In the genomic region with DNA sequence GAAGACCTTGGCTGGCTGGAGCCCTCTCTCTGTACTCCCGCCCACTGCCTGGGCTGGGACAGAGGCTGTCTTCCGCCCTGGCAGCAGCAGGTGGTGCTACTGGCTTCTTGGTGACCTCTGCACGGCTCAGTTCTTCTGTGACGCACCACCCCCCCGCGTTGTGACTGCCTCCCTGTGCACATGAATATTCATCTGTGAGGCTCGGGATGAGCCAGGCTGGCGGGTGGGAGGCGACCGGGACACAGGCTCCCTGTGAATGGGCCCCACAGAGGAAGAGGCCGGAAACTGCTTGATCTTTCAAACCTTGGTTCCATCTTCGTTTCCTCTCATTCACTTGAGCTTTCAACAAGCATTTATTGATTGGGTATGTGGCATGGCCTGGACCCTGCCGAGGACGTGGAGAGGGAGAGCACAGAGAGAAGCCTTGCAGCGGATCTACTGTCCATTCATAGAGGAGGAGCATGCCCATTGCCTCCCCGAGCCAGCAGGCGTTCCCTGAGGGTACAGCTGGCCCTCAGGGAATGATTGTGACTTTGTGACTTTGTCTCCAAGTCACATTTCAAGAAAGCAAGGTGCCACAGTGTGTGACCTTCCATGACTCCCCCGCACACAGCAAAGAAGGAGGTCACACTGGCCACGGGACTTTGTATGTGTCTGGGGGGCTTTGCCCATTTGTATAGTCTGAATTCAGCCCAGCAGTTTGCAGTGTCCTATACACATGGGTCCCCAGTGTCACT, we compare ENCODE assay signal across 8 cellular contexts. TPM values are rescaled to one million over a fixed set of nuclear protein-coding genes. Genes with fewer than 3 reads are reported as not detected.
A peak's percentile ranks its signal among the peaks of the same experiment; 100 is the strongest.
DNase-seq lines count a peak whose midpoint lies in the region; ATAC-seq and TF ChIP-seq lines count a peak whose summit lies in the region.

No MANE protein-coding gene starts in this region.

- H3K4me3 Mint-ChIP-seq in brain = peak overlapping the region in 4 of 5 experiments; percentile 41 to 71 (median 69)
- no peak overlapping the region for H3K4me3 Mint-ChIP-seq in stimulated activated naive B cell treated with anti-CD40 and anti-IgM and Interleukin-4, amounts not matched to agents 10 μg/mL and 1 μg/mL and 100 μg/mL, for 72 hours

- H3K27me3 ChIP-seq in kidney epithelial cell (ENCODE audit: control insufficient read depth, insufficient read depth, low read length) = no peaks in the 10 kb centered on the region

- no peak overlapping the region for H3K4me3 ChIP-seq in kidney epithelial cell (ENCODE audit: low read depth, low read length)

- in situ Hi-C loops in GM13976 (cut with MboI; ENCODE audit: low sequenced_read_pairs, unreplicated experiment) = no loop called here

- peak overlapping the region; percentile 74 to 99 (median 97) for H3K27ac Mint-ChIP-seq in brain
- no peak overlapping the region for H3K27ac Mint-ChIP-seq in stimulated activated naive B cell treated with anti-CD40 and anti-IgM and Interleukin-4, amounts not matched to agents 10 μg/mL and 1 μg/mL and 100 μg/mL, for 72 hours

- TF ChIP-seq CTCF in GM13976 (IDR thresholded peaks at IDR 0.05; ENCODE audit: borderline replicate concordance, control extremely low read depth, extremely low read depth, insufficient read depth, missing control alignments) (no peak), brain (conservative IDR thresholded peaks at IDR 0.05) (peak; percentile 25 to 34), kidney epithelial cell (IDR thresholded peaks at IDR 0.05; ENCODE audit: insufficient read depth, low read length, poor library complexity, severe bottlenecking) (peak; percentile 62)

- DNase-seq in GM13976 (ENCODE audit: low spot score) = peak; percentile 72
- DNase-seq in M059J (ENCODE audit: low read depth) = peak; percentile 83
- DNase-seq in kidney epithelial cell (ENCODE audit: low read depth) = peak; percentile 89
- DNase-seq in stimulated activated naive B cell treated with anti-CD40 and anti-IgM and Interleukin-4, amounts not matched to agents 10 μg/mL and 1 μg/mL and 100 μg/mL, for 72 hours = no peak
- no peak for DNase-seq in Kasumi-1 (lab: John Stamatoyannopoulos, UW)

- no peaks in the 10 kb centered on the region for H3K27me3 Mint-ChIP-seq in brain
- H3K27me3 Mint-ChIP-seq in stimulated activated naive B cell treated with anti-CD40 and anti-IgM and Interleukin-4, amounts not matched to agents 10 μg/mL and 1 μg/mL and 100 μg/mL, for 72 hours = peaks cover 9 to 30% of the 10 kb centered on the region in 2 donors

- H3K36me3 Mint-ChIP-seq in brain = peaks cover 44% of the 10 kb centered on the region
- peaks cover 22 to 36% of the 10 kb centered on the region in 2 donors for H3K36me3 Mint-ChIP-seq in stimulated activated naive B cell treated with anti-CD40 and anti-IgM and Interleukin-4, amounts not matched to agents 10 μg/mL and 1 μg/mL and 100 μg/mL, for 72 hours

- H3K9me3 Mint-ChIP-seq in brain = no peaks in the 10 kb centered on the region
- no peaks in the 10 kb centered on the region for H3K9me3 Mint-ChIP-seq in stimulated activated naive B cell treated with anti-CD40 and anti-IgM and Interleukin-4, amounts not matched to agents 10 μg/mL and 1 μg/mL and 100 μg/mL, for 72 hours

- ATAC-seq in stimulated activated naive B cell treated with anti-CD40 and anti-IgM and Interleukin-4, amounts not matched to agents 10 μg/mL and 1 μg/mL and 100 μg/mL, for 72 hours (replicated peaks) = peak; percentile 89 to 95
- ATAC-seq in HG03175 (IDR thresholded peaks at IDR 0.05; ENCODE audit: unreplicated experiment) (no peak), HG03460 (IDR thresholded peaks at IDR 0.05; ENCODE audit: unreplicated experiment) (no peak)

- H3K4me1 Mint-ChIP-seq in brain = peaks cover 38% of the 10 kb centered on the region
- H3K4me1 Mint-ChIP-seq in stimulated activated naive B cell treated with anti-CD40 and anti-IgM and Interleukin-4, amounts not matched to agents 10 μg/mL and 1 μg/mL and 100 μg/mL, for 72 hours = no peaks in the 10 kb centered on the region

- H3K36me3 ChIP-seq in kidney epithelial cell (ENCODE audit: control insufficient read depth, insufficient read depth, low read length) = peaks cover 1% of the 10 kb centered on the region

RNA-seq across cellular contexts. Expression of a gene that starts 45.0 kb away (rescaled TPM):
- total RNA-seq in M059J (2014; rRNA removed; shearing (Covaris generic)) = 20.6 and 31.7 TPM in 2 replicates
- 46.8 TPM for polyA plus RNA-seq in brain (ENCODE audit: insufficient read depth, low read depth, low replicate concordance)
- 16.8 and 19.0 TPM in 2 replicates for total RNA-seq in kidney epithelial cell

Comparison
In these comparisons a context has a peak if more than half of its experiments do, and no peak if none do; other contexts are left out.
1. DNase-seq: peak in GM13976 (single experiment), M059J (single experiment) and kidney epithelial cell (single experiment); none in stimulated activated naive B cell treated with anti-CD40 and anti-IgM and Interleukin-4, amounts not matched to agents 10 μg/mL and 1 μg/mL and 100 μg/mL, for 72 hours (single experiment) and Kasumi-1 (0 of 2).
2. H3K4me3 Mint-ChIP-seq: peak in brain (4 of 5); none in stimulated activated naive B cell treated with anti-CD40 and anti-IgM and Interleukin-4, amounts not matched to agents 10 μg/mL and 1 μg/mL and 100 μg/mL, for 72 hours (0 of 2).
3. ATAC-seq: peak in stimulated activated naive B cell treated with anti-CD40 and anti-IgM and Interleukin-4, amounts not matched to agents 10 μg/mL and 1 μg/mL and 100 μg/mL, for 72 hours (2 of 2); none in HG03175 (single experiment) and HG03460 (single experiment).